In the genomic region with DNA sequence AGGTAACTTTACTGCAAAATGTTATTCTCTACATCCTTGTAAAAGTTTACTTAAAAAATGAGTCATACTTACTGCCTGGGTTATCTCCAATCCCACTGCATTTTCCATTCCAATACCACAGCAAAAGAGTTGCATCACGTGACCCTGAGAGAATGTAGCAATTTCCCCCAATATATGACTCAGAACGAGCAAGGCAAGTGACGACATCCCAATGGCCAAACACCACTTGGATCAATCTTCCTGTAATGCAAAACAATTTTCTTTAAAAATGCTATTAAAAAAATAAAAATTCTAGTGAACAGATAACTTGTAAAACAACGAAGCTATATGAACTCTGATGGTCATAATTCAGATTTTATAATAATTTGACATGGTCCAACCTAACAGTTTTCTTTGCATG, we compare ENCODE assay signal across 8 cellular contexts.
DNase-seq lines count a peak whose midpoint lies in the region; ATAC-seq and TF ChIP-seq lines count a peak whose summit lies in the region.

No MANE protein-coding gene starts in this region.

- H3K4me3 Mint-ChIP-seq in endothelial cell (ENCODE audit: unreplicated experiment): no peak overlapping the region
- H3K4me3 Mint-ChIP-seq in naive thymus-derived CD8-positive, alpha-beta T cell: no peak overlapping the region

- no peak overlapping the region for H3K4me2 ChIP-seq in mesenchymal stem cell (ENCODE audit: low read length, poor library complexity, severe bottlenecking)

- no peak overlapping the region for H4K8ac ChIP-seq in mesenchymal stem cell (ENCODE audit: low read length)

- H3K9ac ChIP-seq in mesenchymal stem cell (ENCODE audit: low read length): peak overlapping the region; percentile 31

- H3K4me3 ChIP-seq in BJ (ENCODE audit: low read depth, low read length) (no peak overlapping the region), mesenchymal stem cell (ENCODE audit: insufficient read depth in 1 of 2, low read depth in 1 of 2, low read length in 2 of 2) (no peak overlapping the region)

- no peaks in the 10 kb centered on the region for H3K9me3 Mint-ChIP-seq in endothelial cell (ENCODE audit: unreplicated experiment)
- no peaks in the 10 kb centered on the region for H3K9me3 Mint-ChIP-seq in naive thymus-derived CD8-positive, alpha-beta T cell

- H3K23ac ChIP-seq in mesenchymal stem cell (ENCODE audit: low read length in 2 of 2): no peak overlapping the region

- no peaks in the 10 kb centered on the region for H3K36me3 Mint-ChIP-seq in endothelial cell (ENCODE audit: low read depth, unreplicated experiment)
- H3K36me3 Mint-ChIP-seq in naive thymus-derived CD8-positive, alpha-beta T cell: peaks cover 0 to 29% (median 11%) of the 10 kb centered on the region in 3 donors

- CTCF ChIA-PET in BJ (lab: Yijun Ruan, JAX): no interaction called here

- no peak overlapping the region for H2BK5ac ChIP-seq in mesenchymal stem cell (ENCODE audit: low read depth, low read length, poor library complexity, severe bottlenecking)

- POLR2A ChIA-PET in BJ (lab: Charles Lee): no interaction called here
- POLR2A ChIA-PET in naive thymus-derived CD8-positive, alpha-beta T cell (lab: Charles Lee): no interaction called here

- no peak overlapping the region for H3K27ac Mint-ChIP-seq in endothelial cell (ENCODE audit: unreplicated experiment)
- peak overlapping the region in 1 of 10 donors; percentile 13 for H3K27ac Mint-ChIP-seq in naive thymus-derived CD8-positive, alpha-beta T cell

- H2BK15ac ChIP-seq in mesenchymal stem cell (ENCODE audit: low read depth, poor library complexity, severe bottlenecking): no peak overlapping the region

- ATAC-seq in GM18861 (IDR thresholded peaks at IDR 0.05; ENCODE audit: unreplicated experiment): no peak
- ATAC-seq in naive thymus-derived CD8-positive, alpha-beta T cell: no peak

- H3K14ac ChIP-seq in mesenchymal stem cell (ENCODE audit: low read length in 2 of 2): no peak overlapping the region

- WGBS in mesenchymal stem cell: 0% methylated on average over 3 of the region's 4 CpGs

- H4K91ac ChIP-seq in mesenchymal stem cell (ENCODE audit: low read length): no peak overlapping the region

- H2AFZ ChIP-seq in mesenchymal stem cell (ENCODE audit: low read depth, low read length): no peak overlapping the region

- H3K36me3 ChIP-seq in BJ (ENCODE audit: control insufficient read depth, insufficient read depth, low read length) (no peaks in the 10 kb centered on the region), mesenchymal stem cell (ENCODE audit: control insufficient read depth in 1 of 2, insufficient read depth in 2 of 2, low read depth in 1 of 2, low read length in 2 of 2) (no peaks in the 10 kb centered on the region)

- no peaks in the 10 kb centered on the region for H3K27me3 Mint-ChIP-seq in endothelial cell (ENCODE audit: unreplicated experiment)
- no peaks in the 10 kb centered on the region for H3K27me3 Mint-ChIP-seq in naive thymus-derived CD8-positive, alpha-beta T cell

- H2AK5ac ChIP-seq in mesenchymal stem cell (ENCODE audit: low read length, severe bottlenecking): no peak overlapping the region

- H3K9me3 ChIP-seq in mesenchymal stem cell (ENCODE audit: control insufficient read depth, low read length): no peaks in the 10 kb centered on the region

- DNase-seq in BJ (ENCODE audit: low read depth) (peak; percentile 82), MV-4-11 (lab: John Stamatoyannopoulos, UW) (peak; percentile 91), amniotic epithelial cell (ENCODE audit: low read depth) (peak; percentile 96), mesenchymal stem cell (peak; percentile 96), endothelial cell (ENCODE audit: low spot score) (no peak), NCI-H128 (lab: John Stamatoyannopoulos, UW; ENCODE audit: unreplicated experiment) (no peak)
- DNase-seq in naive thymus-derived CD8-positive, alpha-beta T cell: no peak

- H3K27ac ChIP-seq in mesenchymal stem cell (ENCODE audit: low read length, poor library complexity, severe bottlenecking): no peak overlapping the region

- H3K79me1 ChIP-seq in mesenchymal stem cell (replicated peaks; ENCODE audit: low read length, poor library complexity, severe bottlenecking): peaks cover 3% of the 10 kb centered on the region

- TF ChIP-seq CTCF in BJ (IDR thresholded peaks at IDR 0.05; ENCODE audit: insufficient read depth, low read depth, low read length): no peak
- TF ChIP-seq CTCF in endothelial cell (IDR thresholded peaks at IDR 0.05; ENCODE audit: unreplicated experiment): no peak

- no peaks in the 10 kb centered on the region for H3K4me1 Mint-ChIP-seq in endothelial cell (ENCODE audit: unreplicated experiment)
- H3K4me1 Mint-ChIP-seq in naive thymus-derived CD8-positive, alpha-beta T cell: peaks cover 0 to 2% (median 0%) of the 10 kb centered on the region in 4 donors

- H2BK12ac ChIP-seq in mesenchymal stem cell (ENCODE audit: low read length in 2 of 2): no peak overlapping the region

- H3K27me3 ChIP-seq in BJ (ENCODE audit: control insufficient read depth, insufficient read depth, low read length) (no peaks in the 10 kb centered on the region), mesenchymal stem cell (ENCODE audit: control insufficient read depth in 1 of 2, insufficient read depth in 1 of 2, low read length in 2 of 2) (no peaks in the 10 kb centered on the region)

- H3K18ac ChIP-seq in mesenchymal stem cell (ENCODE audit: low read depth in 1 of 2, low read length in 2 of 2): no peak overlapping the region

- peaks cover 1% of the 10 kb centered on the region for H3K4me1 ChIP-seq in mesenchymal stem cell (ENCODE audit: control insufficient read depth, insufficient read depth, low read depth, low read length)

- H3K4ac ChIP-seq in mesenchymal stem cell (ENCODE audit: low read depth in 1 of 2, low read length in 2 of 2): no peak overlapping the region

- H2BK120ac ChIP-seq in mesenchymal stem cell (ENCODE audit: low read depth, low read length): no peak overlapping the region

Comparison
In these comparisons a context has a peak if more than half of its experiments do, and no peak if none do; other contexts are left out.
1. DNase-seq: peak in BJ (single experiment), MV-4-11 (single experiment), amniotic epithelial cell (single experiment) and mesenchymal stem cell (single experiment); none in endothelial cell (single experiment), NCI-H128 (single experiment) and naive thymus-derived CD8-positive, alpha-beta T cell (0 of 10).